1 cellular context compared by ENCODE assay signal in the genomic region with DNA sequence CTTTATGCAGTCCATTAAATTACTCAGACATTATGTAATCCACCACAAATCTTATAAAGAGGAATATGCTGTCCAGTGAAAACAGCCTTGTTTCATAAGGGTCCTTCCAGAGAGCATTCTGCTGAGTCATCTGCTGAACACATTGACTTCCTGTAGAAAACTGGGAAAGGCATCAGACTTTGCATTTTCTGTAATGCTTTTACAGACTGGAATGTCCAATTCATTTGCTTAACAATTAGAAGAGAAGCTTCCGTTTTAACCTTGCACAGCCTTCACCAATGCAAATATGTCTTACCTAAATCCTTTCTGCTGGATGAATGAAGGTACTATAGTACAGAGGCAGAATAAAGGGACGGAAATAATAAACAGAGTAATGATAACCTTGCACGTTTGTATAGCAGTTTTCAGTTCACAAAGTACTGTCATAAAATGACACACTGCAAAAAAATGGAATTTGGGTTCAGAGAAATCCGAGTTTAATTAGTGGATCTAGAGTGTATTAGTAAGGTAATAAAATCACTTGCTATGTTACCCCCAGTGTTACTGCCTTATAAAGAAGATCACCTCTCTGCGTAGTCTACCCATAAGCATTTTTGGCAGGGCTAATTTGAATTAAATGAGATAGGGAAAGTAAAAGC.
A peak's percentile ranks its signal among the peaks of the same experiment; 100 is the strongest.
TF ChIP-seq lines count a peak whose summit lies in the region.

No MANE protein-coding gene starts in this region.

TF ChIP-seq in HepG2, 621 proteins besides CTCF, POLR2A, EP300 and RAD21 (continued from another document and continues in another):
- TF ChIP-seq, protein P1, sequence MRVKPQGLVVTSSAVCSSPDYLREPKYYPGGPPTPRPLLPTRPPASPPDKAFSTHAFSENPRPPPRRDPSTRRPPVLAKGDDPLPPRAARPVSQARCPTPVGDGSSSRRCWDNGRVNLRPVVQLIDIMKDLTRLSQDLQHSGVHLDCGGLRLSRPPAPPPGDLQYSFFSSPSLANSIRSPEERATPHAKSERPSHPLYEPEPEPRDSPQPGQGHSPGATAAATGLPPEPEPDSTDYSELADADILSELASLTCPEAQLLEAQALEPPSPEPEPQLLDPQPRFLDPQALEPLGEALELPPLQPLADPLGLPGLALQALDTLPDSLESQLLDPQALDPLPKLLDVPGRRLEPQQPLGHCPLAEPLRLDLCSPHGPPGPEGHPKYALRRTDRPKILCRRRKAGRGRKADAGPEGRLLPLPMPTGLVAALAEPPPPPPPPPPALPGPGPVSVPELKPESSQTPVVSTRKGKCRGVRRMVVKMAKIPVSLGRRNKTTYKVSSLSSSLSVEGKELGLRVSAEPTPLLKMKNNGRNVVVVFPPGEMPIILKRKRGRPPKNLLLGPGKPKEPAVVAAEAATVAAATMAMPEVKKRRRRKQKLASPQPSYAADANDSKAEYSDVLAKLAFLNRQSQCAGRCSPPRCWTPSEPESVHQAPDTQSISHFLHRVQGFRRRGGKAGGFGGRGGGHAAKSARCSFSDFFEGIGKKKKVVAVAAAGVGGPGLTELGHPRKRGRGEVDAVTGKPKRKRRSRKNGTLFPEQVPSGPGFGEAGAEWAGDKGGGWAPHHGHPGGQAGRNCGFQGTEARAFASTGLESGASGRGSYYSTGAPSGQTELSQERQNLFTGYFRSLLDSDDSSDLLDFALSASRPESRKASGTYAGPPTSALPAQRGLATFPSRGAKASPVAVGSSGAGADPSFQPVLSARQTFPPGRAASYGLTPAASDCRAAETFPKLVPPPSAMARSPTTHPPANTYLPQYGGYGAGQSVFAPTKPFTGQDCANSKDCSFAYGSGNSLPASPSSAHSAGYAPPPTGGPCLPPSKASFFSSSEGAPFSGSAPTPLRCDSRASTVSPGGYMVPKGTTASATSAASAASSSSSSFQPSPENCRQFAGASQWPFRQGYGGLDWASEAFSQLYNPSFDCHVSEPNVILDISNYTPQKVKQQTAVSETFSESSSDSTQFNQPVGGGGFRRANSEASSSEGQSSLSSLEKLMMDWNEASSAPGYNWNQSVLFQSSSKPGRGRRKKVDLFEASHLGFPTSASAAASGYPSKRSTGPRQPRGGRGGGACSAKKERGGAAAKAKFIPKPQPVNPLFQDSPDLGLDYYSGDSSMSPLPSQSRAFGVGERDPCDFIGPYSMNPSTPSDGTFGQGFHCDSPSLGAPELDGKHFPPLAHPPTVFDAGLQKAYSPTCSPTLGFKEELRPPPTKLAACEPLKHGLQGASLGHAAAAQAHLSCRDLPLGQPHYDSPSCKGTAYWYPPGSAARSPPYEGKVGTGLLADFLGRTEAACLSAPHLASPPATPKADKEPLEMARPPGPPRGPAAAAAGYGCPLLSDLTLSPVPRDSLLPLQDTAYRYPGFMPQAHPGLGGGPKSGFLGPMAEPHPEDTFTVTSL (CRISPR knock-in tag; IDR thresholded peaks at IDR 0.05; ENCODE audit: borderline replicate concordance) = peak; percentile 77; the same call in 1 of the 2 replicates
- TF ChIP-seq FOXP1 (IDR thresholded peaks at IDR 0.05) (no peak), FOXP1 (CRISPR knock-in tag; IDR thresholded peaks at IDR 0.05) (peak; percentile 45; the same call in 1 of the 2 replicates), ZBTB3 (CRISPR knock-in tag; IDR thresholded peaks at IDR 0.05; ENCODE audit: borderline replicate concordance, low read depth) (0 out of 2 replicates have a peak, but pooled peaks have one; percentile 33), GABPA (IDR thresholded peaks at IDR 0.05; ENCODE audit: low read depth, low read length) (no peak), GABPA (CRISPR knock-in tag; IDR thresholded peaks at IDR 0.05; ENCODE audit: low read depth) (peak; percentile 58; the same call in 1 of the 2 replicates), MTF2 (CRISPR knock-in tag; IDR thresholded peaks at IDR 0.05; ENCODE audit: borderline replicate concordance) (no peak), KDM1A (CRISPR knock-in tag; IDR thresholded peaks at IDR 0.05) (no peak), MAFF (IDR thresholded peaks at IDR 0.05; ENCODE audit: low read depth, low read length) (peak; percentile 99), BCL6 (CRISPR knock-in tag; IDR thresholded peaks at IDR 0.05) (peak; percentile 72), ZMYM4 (CRISPR knock-in tag; IDR thresholded peaks at IDR 0.05) (peak; percentile 28; the same call in 1 of the 2 replicates), ZNF260 (CRISPR knock-in tag; IDR thresholded peaks at IDR 0.05; ENCODE audit: borderline replicate concordance, low read depth) (no peak), AGO2 (optimal IDR thresholded peaks at IDR 0.05; ENCODE audit: low read depth, low read length) (no peak), LCORL (IDR thresholded peaks at IDR 0.05) (no peak), LCORL (CRISPR knock-in tag; IDR thresholded peaks at IDR 0.05) (no peak), PPARG (CRISPR knock-in tag; conservative IDR thresholded peaks at IDR 0.05) (peak; percentile 71), ZNF678 (CRISPR knock-in tag; IDR thresholded peaks at IDR 0.05) (no peak), CENPX (CRISPR knock-in tag; IDR thresholded peaks at IDR 0.05) (no peak), ZNF17 (CRISPR knock-in tag; IDR thresholded peaks at IDR 0.05) (no peak), SNAI1 (CRISPR knock-in tag; IDR thresholded peaks at IDR 0.05; ENCODE audit: borderline replicate concordance) (no peak), ZBTB49 (CRISPR knock-in tag; IDR thresholded peaks at IDR 0.05; ENCODE audit: borderline replicate concordance) (no peak), CREM (IDR thresholded peaks at IDR 0.05) (peak; percentile 59; the same call in 1 of the 2 replicates), CREM (CRISPR knock-in tag; IDR thresholded peaks at IDR 0.05) (no peak), XRCC5 (optimal IDR thresholded peaks at IDR 0.05; ENCODE audit: low read length) (no peak), ZNF879 (CRISPR knock-in tag; IDR thresholded peaks at IDR 0.05) (no peak), IRF2 (CRISPR knock-in tag; IDR thresholded peaks at IDR 0.05) (peak; percentile 33; the same call in 1 of the 2 replicates), HNRNPUL1 (IDR thresholded peaks at IDR 0.05; ENCODE audit: low read depth, low read length) (no peak), ZSCAN12 (CRISPR knock-in tag; IDR thresholded peaks at IDR 0.05) (no peak), DPF2 (CRISPR knock-in tag; IDR thresholded peaks at IDR 0.05; ENCODE audit: borderline replicate concordance, low read depth) (peak; percentile 46; the same call in 1 of the 2 replicates)
- TF ChIP-seq, protein P2, sequence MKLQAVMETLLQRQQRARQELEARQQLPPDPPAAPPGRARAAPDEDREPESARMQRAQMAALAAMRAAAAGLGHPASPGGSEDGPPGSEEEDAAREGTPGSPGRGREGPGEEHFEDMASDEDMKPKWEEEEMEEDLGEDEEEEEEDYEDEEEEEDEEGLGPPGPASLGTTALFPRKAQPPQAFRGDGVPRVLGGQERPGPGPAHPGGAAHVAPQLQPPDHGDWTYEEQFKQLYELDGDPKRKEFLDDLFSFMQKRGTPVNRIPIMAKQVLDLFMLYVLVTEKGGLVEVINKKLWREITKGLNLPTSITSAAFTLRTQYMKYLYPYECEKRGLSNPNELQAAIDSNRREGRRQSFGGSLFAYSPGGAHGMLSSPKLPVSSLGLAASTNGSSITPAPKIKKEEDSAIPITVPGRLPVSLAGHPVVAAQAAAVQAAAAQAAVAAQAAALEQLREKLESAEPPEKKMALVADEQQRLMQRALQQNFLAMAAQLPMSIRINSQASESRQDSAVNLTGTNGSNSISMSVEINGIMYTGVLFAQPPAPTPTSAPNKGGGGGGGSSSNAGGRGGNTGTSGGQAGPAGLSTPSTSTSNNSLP (IDR thresholded peaks at IDR 0.05; ENCODE audit: low read depth, low read length) = peak; percentile 70
- TF ChIP-seq, protein P3, sequence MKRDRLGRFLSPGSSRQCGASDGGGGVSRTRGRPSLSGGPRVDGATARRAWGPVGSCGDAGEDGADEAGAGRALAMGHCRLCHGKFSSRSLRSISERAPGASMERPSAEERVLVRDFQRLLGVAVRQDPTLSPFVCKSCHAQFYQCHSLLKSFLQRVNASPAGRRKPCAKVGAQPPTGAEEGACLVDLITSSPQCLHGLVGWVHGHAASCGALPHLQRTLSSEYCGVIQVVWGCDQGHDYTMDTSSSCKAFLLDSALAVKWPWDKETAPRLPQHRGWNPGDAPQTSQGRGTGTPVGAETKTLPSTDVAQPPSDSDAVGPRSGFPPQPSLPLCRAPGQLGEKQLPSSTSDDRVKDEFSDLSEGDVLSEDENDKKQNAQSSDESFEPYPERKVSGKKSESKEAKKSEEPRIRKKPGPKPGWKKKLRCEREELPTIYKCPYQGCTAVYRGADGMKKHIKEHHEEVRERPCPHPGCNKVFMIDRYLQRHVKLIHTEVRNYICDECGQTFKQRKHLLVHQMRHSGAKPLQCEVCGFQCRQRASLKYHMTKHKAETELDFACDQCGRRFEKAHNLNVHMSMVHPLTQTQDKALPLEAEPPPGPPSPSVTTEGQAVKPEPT (CRISPR knock-in tag; IDR thresholded peaks at IDR 0.05; ENCODE audit: low read depth) = no peak
- TF ChIP-seq, protein P4, sequence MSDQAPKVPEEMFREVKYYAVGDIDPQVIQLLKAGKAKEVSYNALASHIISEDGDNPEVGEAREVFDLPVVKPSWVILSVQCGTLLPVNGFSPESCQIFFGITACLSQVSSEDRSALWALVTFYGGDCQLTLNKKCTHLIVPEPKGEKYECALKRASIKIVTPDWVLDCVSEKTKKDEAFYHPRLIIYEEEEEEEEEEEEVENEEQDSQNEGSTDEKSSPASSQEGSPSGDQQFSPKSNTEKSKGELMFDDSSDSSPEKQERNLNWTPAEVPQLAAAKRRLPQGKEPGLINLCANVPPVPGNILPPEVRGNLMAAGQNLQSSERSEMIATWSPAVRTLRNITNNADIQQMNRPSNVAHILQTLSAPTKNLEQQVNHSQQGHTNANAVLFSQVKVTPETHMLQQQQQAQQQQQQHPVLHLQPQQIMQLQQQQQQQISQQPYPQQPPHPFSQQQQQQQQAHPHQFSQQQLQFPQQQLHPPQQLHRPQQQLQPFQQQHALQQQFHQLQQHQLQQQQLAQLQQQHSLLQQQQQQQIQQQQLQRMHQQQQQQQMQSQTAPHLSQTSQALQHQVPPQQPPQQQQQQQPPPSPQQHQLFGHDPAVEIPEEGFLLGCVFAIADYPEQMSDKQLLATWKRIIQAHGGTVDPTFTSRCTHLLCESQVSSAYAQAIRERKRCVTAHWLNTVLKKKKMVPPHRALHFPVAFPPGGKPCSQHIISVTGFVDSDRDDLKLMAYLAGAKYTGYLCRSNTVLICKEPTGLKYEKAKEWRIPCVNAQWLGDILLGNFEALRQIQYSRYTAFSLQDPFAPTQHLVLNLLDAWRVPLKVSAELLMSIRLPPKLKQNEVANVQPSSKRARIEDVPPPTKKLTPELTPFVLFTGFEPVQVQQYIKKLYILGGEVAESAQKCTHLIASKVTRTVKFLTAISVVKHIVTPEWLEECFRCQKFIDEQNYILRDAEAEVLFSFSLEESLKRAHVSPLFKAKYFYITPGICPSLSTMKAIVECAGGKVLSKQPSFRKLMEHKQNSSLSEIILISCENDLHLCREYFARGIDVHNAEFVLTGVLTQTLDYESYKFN (CRISPR knock-in tag; conservative IDR thresholded peaks at IDR 0.05) = peak; percentile 80
- TF ChIP-seq, protein P5, sequence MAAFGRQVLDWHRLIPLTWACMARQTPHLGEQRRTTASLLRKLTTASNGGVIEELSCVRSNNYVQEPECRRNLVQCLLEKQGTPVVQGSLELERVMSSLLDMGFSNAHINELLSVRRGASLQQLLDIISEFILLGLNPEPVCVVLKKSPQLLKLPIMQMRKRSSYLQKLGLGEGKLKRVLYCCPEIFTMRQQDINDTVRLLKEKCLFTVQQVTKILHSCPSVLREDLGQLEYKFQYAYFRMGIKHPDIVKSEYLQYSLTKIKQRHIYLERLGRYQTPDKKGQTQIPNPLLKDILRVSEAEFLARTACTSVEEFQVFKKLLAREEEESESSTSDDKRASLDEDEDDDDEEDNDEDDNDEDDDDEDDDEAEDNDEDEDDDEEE (CRISPR knock-in tag; IDR thresholded peaks at IDR 0.05) = no peak
